In genomic region chr3:53881691-53882593, GRCh38 we compare ENCODE assay signal across 7 cellular contexts.
A peak's percentile ranks its signal among the peaks of the same experiment; 100 is the strongest.
DNase-seq lines count a peak whose midpoint lies in the region; ATAC-seq lines count a peak whose summit lies in the region.

ACTR8 (minus strand) TSS chr3:53882152; CDS start chr3:53882101, 51 bp downstream.

- ATAC-seq in GM18498 (IDR thresholded peaks at IDR 0.05; ENCODE audit: unreplicated experiment) (peak; percentile 88), HG02798 (IDR thresholded peaks at IDR 0.05; ENCODE audit: poor library complexity, unreplicated experiment) (peak; percentile 88)

- DNase-seq in NCI-H146 treated with DMSO at 0.1 percent for 48 hours (lab: John Stamatoyannopoulos, UW; ENCODE audit: unreplicated experiment) (peak; percentile 62), T-helper 9 cell (peak; percentile 83), astrocyte of the hippocampus (ENCODE audit: low read depth, low spot score) (peak; percentile 95), hippocampal formation (lab: John Stamatoyannopoulos, UW) (peak; percentile 72 to 89), retina (peak; percentile 97)

Comparison
In these comparisons a context has a peak if more than half of its experiments do, and no peak if none do; other contexts are left out.
1. Peak in every context shown above with its lines: DNase-seq and ATAC-seq.